ENCODE assay signal across 22 cellular contexts in the genomic region with DNA sequence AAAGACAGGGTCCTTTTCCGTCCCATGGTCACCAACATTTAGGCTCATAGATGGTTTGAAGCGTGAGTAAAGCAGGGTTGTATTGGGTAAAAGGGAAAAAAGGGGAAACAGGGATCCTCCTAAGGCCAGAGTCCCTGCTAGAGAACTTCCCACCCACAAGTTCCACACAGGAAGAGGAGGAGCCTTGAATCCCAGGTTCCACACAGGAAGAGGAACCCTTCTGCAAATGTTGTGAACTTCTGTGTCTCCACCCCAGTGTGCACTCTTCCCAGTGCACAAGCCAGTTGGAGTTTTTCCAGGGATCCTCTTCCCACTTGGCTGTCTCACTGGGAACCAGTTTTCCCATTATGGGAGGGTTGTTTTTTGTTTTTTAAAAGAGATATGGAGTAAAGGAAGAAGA. TPM values are rescaled to one million over a fixed set of nuclear protein-coding genes. Genes with fewer than 3 reads are reported as not detected.
A peak's percentile ranks its signal among the peaks of the same experiment; 100 is the strongest.
DNase-seq lines count a peak whose midpoint lies in the region; ATAC-seq and TF ChIP-seq lines count a peak whose summit lies in the region.
"Had no signal": no experiment of that assay in that cellular context is flagged by ENCODE, and none has a peak within 500 bp of the region (broad histone marks: within the 10 kb centered on the region; RNA-seq: fewer than 3 reads in every experiment).

No MANE protein-coding gene starts in this region.

- H3K27ac ChIP-seq in SK-N-SH (ENCODE audit: low read depth in 2 of 2, low read length in 1 of 2) (no peak overlapping the region), osteoblast (ENCODE audit: low read depth, low read length) (no peak overlapping the region), RWPE1 (no peak overlapping the region), WERI-Rb-1 (no peak overlapping the region)
- H3K27ac ChIP-seq: esophagus squamous epithelium, lower lobe of right lung, spleen, thoracic aorta had no signal

- ATAC-seq in SK-N-SH treated with all-trans-retinoic acid at 6 μM for 48 hours, result no peak
- ATAC-seq: T-helper 17 cell had no signal

- no peaks in the 10 kb centered on the region for H3K9me3 Mint-ChIP-seq in endothelial cell (ENCODE audit: unreplicated experiment)
- H3K9me3 Mint-ChIP-seq: CD4-positive, CD25-positive, alpha-beta regulatory T cell had no signal

- no peak overlapping the region for H3K4me3 ChIP-seq in SK-N-SH (ENCODE audit: low read depth in 2 of 2, low read length in 1 of 2)
- H3K4me3 ChIP-seq in osteoblast (ENCODE audit: insufficient read depth, low read length), result no peak overlapping the region
- no peak overlapping the region for H3K4me3 ChIP-seq in lower leg skin (ENCODE audit: low read depth, poor library complexity, severe bottlenecking)
- no peak overlapping the region for H3K4me3 ChIP-seq in WERI-Rb-1 (ENCODE audit: low read depth, low read length)
- H3K4me3 ChIP-seq: esophagus squamous epithelium, lower lobe of right lung, spleen, thoracic aorta had no signal

- H2AFZ ChIP-seq in SK-N-SH (ENCODE audit: low read depth) (peak overlapping the region; percentile 40; the same call in 1 of the 2 replicates), osteoblast (ENCODE audit: low read length) (peak overlapping the region; percentile 67)

- TF ChIP-seq EP300 in SK-N-SH (IDR thresholded peaks at IDR 0.05; ENCODE audit: borderline replicate concordance in 1 of 2, low read depth in 1 of 2, low read length in 1 of 2), result no peak

- WGBS in SK-N-SH (ENCODE audit: low lambda C conversion rate), result 96% methylated on average over 2 of the region's 2 CpGs
- WGBS in lower leg skin, 2 donors, result 90 to 91% methylated on average over 2 of the region's 2 CpGs

- H3K9me3 ChIP-seq in SK-N-SH (no peaks in the 10 kb centered on the region), osteoblast (ENCODE audit: low read depth, low read length) (no peaks in the 10 kb centered on the region), WERI-Rb-1 (ENCODE audit: severe bottlenecking) (no peaks in the 10 kb centered on the region)
- H3K9me3 ChIP-seq: esophagus squamous epithelium, lower lobe of right lung, spleen, thoracic aorta had no signal

- no peak overlapping the region for H3K4me2 ChIP-seq in SK-N-SH
- H3K4me2 ChIP-seq in osteoblast (ENCODE audit: insufficient read depth, low read length), result no peak overlapping the region

- H3K36me3 ChIP-seq in SK-N-SH (replicated peaks in 1 of 2; ENCODE audit: control insufficient read depth in 1 of 2, insufficient read depth in 2 of 2, low read length in 1 of 2), result no peaks in the 10 kb centered on the region
- H3K36me3 ChIP-seq in osteoblast (ENCODE audit: insufficient read depth, low read length), result no peaks in the 10 kb centered on the region
- no peaks in the 10 kb centered on the region for H3K36me3 ChIP-seq in WERI-Rb-1
- H3K36me3 ChIP-seq: esophagus squamous epithelium, lower lobe of right lung, spleen, thoracic aorta had no signal

- H3K4me1 Mint-ChIP-seq in endothelial cell (ENCODE audit: unreplicated experiment), result peaks cover 10% of the 10 kb centered on the region

- H3K36me3 Mint-ChIP-seq in endothelial cell (ENCODE audit: low read depth, unreplicated experiment), result no peaks in the 10 kb centered on the region
- H3K36me3 Mint-ChIP-seq: CD4-positive, CD25-positive, alpha-beta regulatory T cell had no signal

- no peaks in the 10 kb centered on the region for H3F3A ChIP-seq in SK-N-SH (replicated peaks; ENCODE audit: insufficient read depth)

- TF ChIP-seq RAD21 in SK-N-SH (IDR thresholded peaks at IDR 0.05; ENCODE audit: low read length), result no peak

- H3K27ac Mint-ChIP-seq in endothelial cell (ENCODE audit: unreplicated experiment), result peak overlapping the region; percentile 26
- H3K27ac Mint-ChIP-seq: CD4-positive, CD25-positive, alpha-beta regulatory T cell; T-helper 17 cell had no signal

- H3K4me1 ChIP-seq in SK-N-SH (ENCODE audit: control insufficient read depth in 1 of 2, insufficient read depth in 2 of 2, low read depth in 1 of 2, low read length in 1 of 2) (no peaks in the 10 kb centered on the region; a peak in 1 of 4 replicates), osteoblast (ENCODE audit: insufficient read depth, low read length) (peaks cover 7% of the 10 kb centered on the region)
- H3K4me1 ChIP-seq: lower lobe of right lung had no signal

- H3K4me3 Mint-ChIP-seq in endothelial cell (ENCODE audit: unreplicated experiment), result no peak overlapping the region
- H3K4me3 Mint-ChIP-seq: CD4-positive, CD25-positive, alpha-beta regulatory T cell; T-helper 17 cell had no signal

- H3K27me3 ChIP-seq in SK-N-SH (ENCODE audit: insufficient read depth) (no peaks in the 10 kb centered on the region), osteoblast (ENCODE audit: insufficient read depth, low read length) (no peaks in the 10 kb centered on the region), WERI-Rb-1 (ENCODE audit: insufficient read depth, low read depth, severe bottlenecking) (no peaks in the 10 kb centered on the region)
- H3K27me3 ChIP-seq: esophagus squamous epithelium, spleen had no signal

- TF ChIP-seq CTCF in SK-N-SH (IDR thresholded peaks at IDR 0.05) (no peak), endothelial cell (IDR thresholded peaks at IDR 0.05; ENCODE audit: unreplicated experiment) (no peak), osteoblast (IDR thresholded peaks at IDR 0.05; ENCODE audit: extremely low read depth, low read depth, low read length) (no peak), RWPE1 (conservative IDR thresholded peaks at IDR 0.05; ENCODE audit: low read depth) (no peak), lower leg skin (IDR thresholded peaks at IDR 0.05) (no peak), WERI-Rb-1 (IDR thresholded peaks at IDR 0.05; ENCODE audit: low read depth, low read length) (no peak)

- TF ChIP-seq POLR2A in lower leg skin (IDR thresholded peaks at IDR 0.05), result no peak

- intact Hi-C loops in lower leg skin (cut with DNase I; ENCODE audit: low total_unique reads), result loop anchor here (10.0 kb wide), 1 partner anchor 1282 kb away; no protein-coding TSS in a partner anchor

- no peaks in the 10 kb centered on the region for H3K9me2 ChIP-seq in SK-N-SH

- POLR2A ChIA-PET in SK-N-SH (lab: Yijun Ruan, JAX) (no interaction called here), RWPE1 (lab: Yijun Ruan, JAX; ENCODE audit: low non-redundant PET) (no interaction called here)

- H3K27me3 Mint-ChIP-seq in endothelial cell (ENCODE audit: unreplicated experiment), result no peaks in the 10 kb centered on the region

- DNase-seq in SK-N-SH (no peak), M059J (ENCODE audit: low read depth) (peak; percentile 9), endothelial cell (ENCODE audit: low spot score) (no peak), osteoblast (ENCODE audit: insufficient read length, low spot score, missing footprints) (no peak), RWPE1 (ENCODE audit: low spot score) (no peak), lower leg skin (ENCODE audit: low spot score in 2 of 2) (no peak), WERI-Rb-1 (no peak)
- DNase-seq: activated CD4-positive, alpha-beta T cell treated with anti-CD3 and anti-CD28 coated beads for 1 hour; activated effector memory CD4-positive, alpha-beta T cell treated with Interleukin-2 at 50 U/mL for 16 hours; caudate nucleus; CD4-positive, CD25-positive, alpha-beta regulatory T cell; DMS53; esophagus squamous epithelium; lower lobe of right lung; NCI-H526 treated with DMSO at 0.1 percent for 48 hours; posterior cingulate gyrus; SIG-M5; spleen; T-helper 17 cell had no signal

- H3K9ac ChIP-seq in SK-N-SH, result no peak overlapping the region

- H4K20me1 ChIP-seq in SK-N-SH (ENCODE audit: insufficient read depth) (no peaks in the 10 kb centered on the region), osteoblast (ENCODE audit: insufficient read depth, low read length) (no peaks in the 10 kb centered on the region)

- CTCF ChIA-PET in SK-N-SH (lab: Yijun Ruan, JAX), result interaction anchor here (0.9 to 2.2 kb wide), 3 partner anchors 146 to 1788 kb away, joined by 3 to 26 read pairs (median 4); no protein-coding TSS in a partner anchor
- CTCF ChIA-PET in RWPE1 (lab: Yijun Ruan, JAX), result no interaction called here

- no peaks in the 10 kb centered on the region for H3K79me2 ChIP-seq in SK-N-SH (ENCODE audit: insufficient read depth)
- no peaks in the 10 kb centered on the region for H3K79me2 ChIP-seq in osteoblast (ENCODE audit: insufficient read depth, low read length)

TF ChIP-seq in SK-N-SH, 30 proteins besides CTCF, POLR2A, EP300 and RAD21:
- TF ChIP-seq GABPA (IDR thresholded peaks at IDR 0.05; ENCODE audit: low read depth), result no peak
- TF ChIP-seq RFX5 (IDR thresholded peaks at IDR 0.05; ENCODE audit: low read length), result no peak

TF ChIP-seq in SK-N-SH treated with all-trans-retinoic acid at 6 μM for 48 hours, 23 proteins besides CTCF, POLR2A, EP300 and RAD21:
- no peak for TF ChIP-seq ZNF565 (CRISPR knock-in tag; conservative IDR thresholded peaks at IDR 0.05; ENCODE audit: low read depth)

RNA-seq across cellular contexts. Expression of a gene that starts 27.6 kb away (rescaled TPM):
- polyA plus RNA-seq in SK-N-SH (2012; rRNA removed), result 0.03 TPM in 1 of 2 replicates, not detected in the other
- polyA plus RNA-seq in SK-N-SH (2012; cell fraction: cytosol; rRNA removed), result 0.01 TPM in 1 of 2 replicates, not detected in the other
- 0.17 and 0.19 TPM in 2 replicates for polyA plus RNA-seq in SK-N-SH (2012; cell fraction: nucleus; rRNA removed)
- 0.89 and 2.1 TPM in 2 replicates for total RNA-seq in M059J (2014; rRNA removed; shearing (Covaris generic))
- total RNA-seq in endothelial cell (ENCODE audit: unreplicated experiment), result 45.8 TPM
- 0.88 and 1.1 TPM in 2 replicates for total RNA-seq in osteoblast
- total RNA-seq in lower leg skin, result 1 to 10 TPM; 1.9 to 6.3 (median 2.9) TPM
- total RNA-seq: OCI-LY7 had no signal
- polyA plus RNA-seq: CD4-positive, CD25-positive, alpha-beta regulatory T cell had no signal

RNA-seq across cellular contexts. Expression of a gene that starts 35.3 kb away (rescaled TPM):
- polyA plus RNA-seq in SK-N-SH (2012; rRNA removed), result 0.49 and 0.65 TPM in 2 replicates
- polyA plus RNA-seq in SK-N-SH (2012; cell fraction: cytosol; rRNA removed), result 0.35 and 0.42 TPM in 2 replicates
- 0.18 and 0.57 TPM in 2 replicates for polyA plus RNA-seq in SK-N-SH (2012; cell fraction: nucleus; rRNA removed)
- 43.0 and 60.3 TPM in 2 replicates for total RNA-seq in M059J (2014; rRNA removed; shearing (Covaris generic))
- total RNA-seq in endothelial cell (ENCODE audit: unreplicated experiment), result 0.51 TPM
- total RNA-seq in osteoblast, result not detected in 2 replicates
- 1 to 10 TPM in 2 of 4 donors, under 1 TPM in 2; 0.53 to 4.1 (median 1.3) TPM for total RNA-seq in lower leg skin
- total RNA-seq: OCI-LY7 had no signal
